14 cellular contexts compared by ENCODE assay signal in genomic region chr5:345404-346195, GRCh38. TPM values are rescaled to one million over a fixed set of nuclear protein-coding genes. Genes with fewer than 3 reads are reported as not detected.
A peak's percentile ranks its signal among the peaks of the same experiment; 100 is the strongest.
DNase-seq lines count a peak whose midpoint lies in the region; ATAC-seq, FAIRE-seq and TF ChIP-seq lines count a peak whose summit lies in the region.
"Had no signal": no experiment of that assay in that cellular context is flagged by ENCODE, and none has a peak within 500 bp of the region (broad histone marks: within the 10 kb centered on the region; RNA-seq: fewer than 3 reads in every experiment).

No MANE protein-coding gene starts in this region.

- no peak for TF ChIP-seq CTCF in GM12878 (IDR thresholded peaks at IDR 0.05 in 2 of 3, conservative IDR thresholded peaks at IDR 0.05 in 1 of 3; ENCODE audit: control insufficient read depth in 2 of 3, extremely low read depth in 1 of 3, insufficient read depth in 1 of 3, low read depth in 3 of 3, low read length in 3 of 3)
- TF ChIP-seq CTCF in neural progenitor cell (IDR thresholded peaks at IDR 0.05), result no peak

- peaks cover 19% of the 10 kb centered on the region for H3K36me3 Mint-ChIP-seq in activated CD4-positive, alpha-beta T cell treated with anti-CD3 and anti-CD28 coated beads, Interleukin-2, amount 10 ng/mL, durations not matched to agents 24 days and 14 days (ENCODE audit: low read depth)
- peaks cover 3% of the 10 kb centered on the region for H3K36me3 Mint-ChIP-seq in neural progenitor cell

- peak overlapping the region; percentile 81 for H3K27ac Mint-ChIP-seq in activated CD4-positive, alpha-beta T cell treated with anti-CD3 and anti-CD28 coated beads, Interleukin-2, amount 10 ng/mL, durations not matched to agents 24 days and 14 days
- H3K27ac Mint-ChIP-seq in neural progenitor cell, result peak overlapping the region; percentile 86

- H3K9me3 Mint-ChIP-seq in activated CD4-positive, alpha-beta T cell treated with anti-CD3 and anti-CD28 coated beads, Interleukin-2, amount 10 ng/mL, durations not matched to agents 24 days and 14 days, result no peaks in the 10 kb centered on the region
- peaks cover 4% of the 10 kb centered on the region for H3K9me3 Mint-ChIP-seq in neural progenitor cell

- BruUV-seq in GM12878 (replicated peaks; lab: Mats Ljungman, UMichigan), result no TSS peak

- no peak for TF ChIP-seq EP300 in GM12878 (IDR thresholded peaks at IDR 0.05; ENCODE audit: borderline replicate concordance in 1 of 2, control insufficient read depth in 1 of 2, low read depth in 2 of 2, low read length in 2 of 2)

- no peak for TF ChIP-seq RAD21 in GM12878 (IDR thresholded peaks at IDR 0.05; ENCODE audit: insufficient read depth, low read depth, low read length)

- H3K9ac ChIP-seq in GM12878 (ENCODE audit: control insufficient read depth, insufficient read depth, low read length), result no peak overlapping the region
- H3K9ac ChIP-seq in neural progenitor cell, result no peak overlapping the region

- SMC1A ChIA-PET in GM12878 (lab: Charles Lee; ENCODE audit: uncharacterized antibody, unreplicated experiment), result interaction anchor here (0.9 to 1.1 kb wide), 2 partner anchors 20 to 78 kb away, joined by 3 read pairs; no protein-coding TSS in a partner anchor

- H3K4me2 ChIP-seq in GM12878 (ENCODE audit: control insufficient read depth, insufficient read depth), result 0 out of 2 replicates have a peak overlapping the region, but pooled peaks have one; percentile 26
- no peak overlapping the region for H3K4me2 ChIP-seq in neural progenitor cell

- no peaks in the 10 kb centered on the region for H3K27me3 Mint-ChIP-seq in activated CD4-positive, alpha-beta T cell treated with anti-CD3 and anti-CD28 coated beads, Interleukin-2, amount 10 ng/mL, durations not matched to agents 24 days and 14 days
- H3K27me3 Mint-ChIP-seq in neural progenitor cell (ENCODE audit: insufficient read depth, low read depth), result peaks cover 15% of the 10 kb centered on the region

- H2AFZ ChIP-seq in GM12878 (ENCODE audit: control insufficient read depth, low read depth, low read length), result no peak overlapping the region
- H2AFZ ChIP-seq in neural progenitor cell (replicated peaks), result no peak overlapping the region

- H3K9me3 ChIP-seq in GM12878 (replicated peaks; ENCODE audit: control insufficient read depth, insufficient read depth, low read length), result no peaks in the 10 kb centered on the region; the same call in 2 of the 3 replicates
- H3K9me3 ChIP-seq in neural progenitor cell (ENCODE audit: low read depth), result no peaks in the 10 kb centered on the region

- peak overlapping the region; percentile 70 for H3K4me3 Mint-ChIP-seq in activated CD4-positive, alpha-beta T cell treated with anti-CD3 and anti-CD28 coated beads, Interleukin-2, amount 10 ng/mL, durations not matched to agents 24 days and 14 days
- H3K4me3 Mint-ChIP-seq in neural progenitor cell, result no peak overlapping the region

- WGBS in GM12878 (ENCODE audit: insufficient coverage, insufficient replicate concordance, low lambda C conversion rate, missing lambda C conversion rate), result 81% methylated on average over 20 of the region's 22 CpGs

- POLR2A ChIA-PET in HEK293T (lab: Yijun Ruan, JAX) (interaction anchor here (0.9 to 1.1 kb wide), 3 partner anchors 24 to 69 kb away, joined by 3 to 6 read pairs (median 3); partner anchors contain the start of gene AHRR), GM12878 (lab: Charles Lee) (interaction anchor here (1.1 kb wide), 1 partner anchor 9 kb away, joined by 4 read pairs; no protein-coding TSS in a partner anchor)

- H3K4me1 ChIP-seq in GM12878 (ENCODE audit: control insufficient read depth, insufficient read depth, low read length), result peaks cover 24% of the 10 kb centered on the region
- H3K4me1 ChIP-seq in neural progenitor cell, result no peaks in the 10 kb centered on the region

- H3K79me2 ChIP-seq in GM12878 (ENCODE audit: control insufficient read depth, insufficient read depth, low read length) (peaks cover 64% of the 10 kb centered on the region), neural progenitor cell (ENCODE audit: low read depth) (no peaks in the 10 kb centered on the region)

- FAIRE-seq in GM12878 (lab: Jason Lieb, UNC) (no peak), RCC 7860 (lab: Jason Lieb, UNC) (no peak)

- H3K36me3 ChIP-seq in GM12878 (ENCODE audit: control insufficient read depth in 2 of 2, insufficient read depth in 2 of 2, low read length in 1 of 2) (peaks cover 14 to 22% of the 10 kb centered on the region in 2 experiments; a peak in 3 of 4 replicates), neural progenitor cell (no peaks in the 10 kb centered on the region)

- RAD21 ChIA-PET in GM12878 (lab: Charles Lee; ENCODE audit: unreplicated experiment), result interaction anchor here (0.8 kb wide), 1 partner anchor 28 kb away, joined by 3 read pairs; no protein-coding TSS in a partner anchor

- ATAC-seq in GM12878 (no peak), HG02870 (IDR thresholded peaks at IDR 0.05; ENCODE audit: unreplicated experiment) (no peak)

- no peaks in the 10 kb centered on the region for H3K27me3 ChIP-seq in GM12878 (replicated peaks in 1 of 2; ENCODE audit: control insufficient read depth in 2 of 2, insufficient read depth in 2 of 2, low read length in 1 of 2)
- peaks cover 29% of the 10 kb centered on the region for H3K27me3 ChIP-seq in neural progenitor cell

- H3K27ac ChIP-seq in GM12878 (ENCODE audit: control insufficient read depth, insufficient read depth), result no peak overlapping the region
- no peak overlapping the region for H3K27ac ChIP-seq in neural progenitor cell

- H4K20me1 ChIP-seq in GM12878 (ENCODE audit: control insufficient read depth, insufficient read depth) (no peaks in the 10 kb centered on the region; the same call in 1 of the 2 replicates), neural progenitor cell (ENCODE audit: low read depth) (no peaks in the 10 kb centered on the region)

- no peak overlapping the region; the same call in 1 of the 2 replicates for H3K4me3 ChIP-seq in GM12878
- H3K4me3 ChIP-seq in neural progenitor cell, result no peak overlapping the region
- H3K4me3 ChIP-seq: lung had no signal

- no peak for TF ChIP-seq POLR2A in GM12878 (IDR thresholded peaks at IDR 0.05; ENCODE audit: low read depth, low read length)

- DNase-seq in activated CD4-positive, alpha-beta T cell treated with anti-CD3 and anti-CD28 coated beads, Interleukin-2, amount 10 ng/mL, durations not matched to agents 24 days and 14 days, result peak; percentile 61
- DNase-seq in activated CD4-positive, alpha-beta T cell treated with anti-CD3 and anti-CD28 coated beads for 48 hours, result no peak
- DNase-seq in HEK293T (ENCODE audit: extremely low spot score), result peak; percentile 5
- DNase-seq in GM12878 (ENCODE audit: low read depth, low spot score), result no peak
- DNase-seq in neural progenitor cell (ENCODE audit: low spot score), result no peak
- no peak for DNase-seq in RCC 7860 (ENCODE audit: low spot score)
- no peak for DNase-seq in NCI-H1694 (lab: John Stamatoyannopoulos, UW)
- DNase-seq: activated naive CD4-positive, alpha-beta T cell treated with Interleukin-2 at 50 U/mL for 16 hours; central memory CD4-positive, alpha-beta T cell; NCI-H2081; occipital lobe; trophoblast cell had no signal

- CTCF ChIA-PET in HEK293T (lab: Yijun Ruan, JAX) (interaction anchor here (0.6 to 1.0 kb wide), 3 partner anchors 29 to 162 kb away, joined by 3 to 4 read pairs (median 4); no protein-coding TSS in a partner anchor), GM12878 (lab: Yijun Ruan, JAX) (interaction anchor here (1.1 to 1.2 kb wide), 2 partner anchors 29 to 101 kb away, joined by 4 to 5 read pairs; no protein-coding TSS in a partner anchor)

- in situ Hi-C loops in GM12878 (cut with MboI), result no loop called here

- H3K4me1 Mint-ChIP-seq in activated CD4-positive, alpha-beta T cell treated with anti-CD3 and anti-CD28 coated beads, Interleukin-2, amount 10 ng/mL, durations not matched to agents 24 days and 14 days, result peaks cover 38% of the 10 kb centered on the region
- peaks cover 17% of the 10 kb centered on the region for H3K4me1 Mint-ChIP-seq in neural progenitor cell

- intact Hi-C loops in activated CD4-positive, alpha-beta T cell treated with anti-CD3 and anti-CD28 coated beads, Interleukin-2, amount 10 ng/mL, durations not matched to agents 24 days and 14 days (cut with micrococcal nuclease), result loop anchor here (1.0 kb wide), 1 partner anchor 47 kb away; no protein-coding TSS in a partner anchor
- intact Hi-C loops in GM12878 (cut with micrococcal nuclease; ENCODE audit: unreplicated experiment), result no loop called here

- H3F3A ChIP-seq in neural progenitor cell (ENCODE audit: low read depth), result peaks cover 6% of the 10 kb centered on the region

TF ChIP-seq in HEK293T, 16 proteins besides CTCF, POLR2A, EP300 and RAD21 (continues in another document):
- TF ChIP-seq L3MBTL2 (conservative IDR thresholded peaks at IDR 0.05) (no peak), ELF4 (IDR thresholded peaks at IDR 0.05) (no peak), LEF1 (IDR thresholded peaks at IDR 0.05; ENCODE audit: borderline replicate concordance) (no peak), HDGF (IDR thresholded peaks at IDR 0.05; ENCODE audit: borderline replicate concordance) (no peak)

TF ChIP-seq in GM12878, 131 proteins besides CTCF, POLR2A, EP300 and RAD21 (continues in another document):
- TF ChIP-seq RFX5 (IDR thresholded peaks at IDR 0.05; ENCODE audit: low read depth, low read length), result no peak

RNA-seq across cellular contexts. Expression of gene AHRR, which starts 24.1 kb away (rescaled TPM):
- 25.8 and 26.0 TPM in 2 replicates for total RNA-seq in activated CD4-positive, alpha-beta T cell treated with anti-CD3 and anti-CD28 coated beads, Interleukin-2, amount 10 ng/mL, durations not matched to agents 24 days and 14 days
- total RNA-seq in GM12878 (2013; cell fraction: nucleolus; rRNA removed), result 101 and 129 TPM in 2 replicates
- 19.6 and 22.1 TPM in 2 replicates for total RNA-seq in GM12878 (2014; rRNA removed)
- total RNA-seq in GM12878 (2014; rRNA removed; fragmentation: Illumina TruSeq; extraction: Trizol), result 9.4 and 11.7 TPM in 2 replicates
- total RNA-seq in GM12878 (2021), result 27.8 and 35.2 TPM in 2 replicates
- polyA plus RNA-seq in GM12878 (2011; ENCODE audit: low read depth), result 8.4 TPM
- polyA plus RNA-seq in GM12878 (2011; rRNA removed), result 13.5 and 17.3 TPM in 2 replicates
- 26.3 and 28.6 TPM in 2 replicates for polyA plus RNA-seq in GM12878 (2011; cell fraction: cytosol; rRNA removed)
- polyA plus RNA-seq in GM12878 (2011; cell fraction: nucleus; rRNA removed), result 92.9 and 105 TPM in 2 replicates
- 23.5 and 31.3 TPM in 2 replicates for polyA plus RNA-seq in GM12878 (2012)
- polyA plus RNA-seq in GM12878 (2014; fragmentation: Illumina TruSeq; extraction: Trizol), result 5.7 and 10.8 TPM in 2 replicates
- 1 to 10 TPM in 1 of 2 experiments, under 1 TPM in 1; 0.90 to 1.1 TPM for polyA plus RNA-seq in GM12878 (2014; fragmentation: Nextera tagmentation; extraction: Ambion mirVana)
- 29.8 and 30.6 TPM in 2 replicates for polyA plus RNA-seq in GM12878 (2014; rRNA removed)
- 10 to 100 TPM; 21.1 to 21.3 TPM for polyA plus RNA-seq in GM12878 (2016; fragmentation: Nextera tagmentation; extraction: Ambion mirVana)
- 8.8 and 21.8 TPM in 2 replicates for polyA minus RNA-seq in GM12878 (2011; rRNA and poly(A)+ RNA removed)
- polyA minus RNA-seq in GM12878 (2011; cell fraction: cytosol; rRNA and poly(A)+ RNA removed), result 6.5 and 7.8 TPM in 2 replicates
- polyA minus RNA-seq in GM12878 (2011; cell fraction: nucleus; rRNA and poly(A)+ RNA removed), result 24.8 and 31.4 TPM in 2 replicates
- 0.34 and 0.68 TPM in 2 replicates for total RNA-seq in neural progenitor cell (ENCODE audit: low replicate concordance)

Comparison
In these comparisons a context has a peak if more than half of its experiments do, and no peak if none do; other contexts are left out.
1. DNase-seq: peak in activated CD4-positive, alpha-beta T cell treated with anti-CD3 and anti-CD28 coated beads, Interleukin-2, amount 10 ng/mL, durations not matched to agents 24 days and 14 days (single experiment) and HEK293T (single experiment); none in activated CD4-positive, alpha-beta T cell treated with anti-CD3 and anti-CD28 coated beads for 48 hours (single experiment), GM12878 (single experiment), neural progenitor cell (single experiment), RCC 7860 (single experiment) and NCI-H1694 (single experiment).